Comparison of ENCODE assay signal across 13 cellular contexts in the genomic region with DNA sequence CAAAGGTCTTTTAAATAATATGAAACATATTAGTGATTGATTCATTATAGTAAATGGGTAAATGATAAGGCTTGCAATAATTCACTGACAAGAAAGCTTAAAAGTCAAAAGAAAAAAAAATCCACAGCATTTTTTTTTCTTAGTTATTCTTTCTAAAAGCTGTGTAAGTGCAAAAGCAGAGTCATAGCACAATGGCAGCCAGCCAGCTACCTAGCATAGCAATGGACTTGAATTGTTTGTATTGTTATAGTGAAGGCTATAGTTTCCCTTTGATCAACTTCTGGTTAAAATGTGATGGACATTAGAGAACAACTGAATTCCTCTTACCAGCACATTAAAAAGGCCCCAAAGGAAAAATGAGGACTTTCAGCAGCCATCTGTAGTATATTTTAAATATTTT.
DNase-seq lines count a peak whose midpoint lies in the region; ATAC-seq, FAIRE-seq and TF ChIP-seq lines count a peak whose summit lies in the region.
"Had no signal": no experiment of that assay in that cellular context is flagged by ENCODE, and none has a peak within 500 bp of the region (broad histone marks: within the 10 kb centered on the region; RNA-seq: fewer than 3 reads in every experiment).

No MANE protein-coding gene starts in this region.

- no peak for TF ChIP-seq POLR2A in endothelial cell of umbilical vein (IDR thresholded peaks at IDR 0.05; ENCODE audit: low read depth, low read length)

- dilution Hi-C loops in endothelial cell of umbilical vein (cut with MboI; ENCODE audit: extremely low pct_ligation_motif_present, low sequenced_read_pairs) = no loop called here

- intact Hi-C loops in endothelial cell of umbilical vein (cut with micrococcal nuclease) = no loop called here

- POLR2A ChIA-PET in endothelial cell of umbilical vein (lab: Charles Lee) = no interaction called here

- no peak for TF ChIP-seq EP300 in Ishikawa (IDR thresholded peaks at IDR 0.05; ENCODE audit: borderline replicate concordance)

- no peak overlapping the region for H3K27ac ChIP-seq in endothelial cell of umbilical vein (ENCODE audit: insufficient read depth, low read depth, low read length)

- no TSS peak for BruUV-seq in endothelial cell of umbilical vein (replicated peaks; lab: Mats Ljungman, UMichigan)

- no peak overlapping the region for H3K4me2 ChIP-seq in endothelial cell of umbilical vein (ENCODE audit: insufficient read depth, low read length)

- H3K36me3 ChIP-seq in endothelial cell of umbilical vein (ENCODE audit: control insufficient read depth in 2 of 2, extremely low read depth in 1 of 2, insufficient read depth in 2 of 2, low read length in 2 of 2) = peaks cover 0 to 3% of the 10 kb centered on the region in 2 experiments

- no peak for ATAC-seq in GM18861 (IDR thresholded peaks at IDR 0.05; ENCODE audit: unreplicated experiment)
- no peak for ATAC-seq in GM19463 (IDR thresholded peaks at IDR 0.05; ENCODE audit: unreplicated experiment)
- ATAC-seq: esophagus mucosa; stimulated activated naive B cell treated with anti-CD40 and anti-IgM and Interleukin-4, amounts not matched to agents 10 μg/mL and 1 μg/mL and 100 μg/mL, for 72 hours had no signal

- H3K4me3 ChIP-seq in endothelial cell of umbilical vein (replicated peaks in 1 of 3; ENCODE audit: insufficient read depth in 1 of 3, low read depth in 1 of 3, low read length in 3 of 3) = no peak overlapping the region

- peak; percentile 46 for DNase-seq in Ammon's horn (ENCODE audit: low spot score)
- peak; percentile 89 for DNase-seq in endothelial cell of umbilical vein (ENCODE audit: low read depth, low spot score)
- peak; percentile 53 for DNase-seq in myocyte (ENCODE audit: low read depth)
- no peak for DNase-seq in NCI-H2081 (lab: John Stamatoyannopoulos, UW)
- no peak for DNase-seq in 8988T
- DNase-seq: activated CD4-positive, alpha-beta T cell treated with anti-CD3 and anti-CD28 coated beads, Interleukin-2, amount 50 U/mL, for 1 hour; activated naive CD4-positive, alpha-beta T cell; NCI-H2029; stimulated activated naive B cell treated with anti-CD40 and anti-IgM and Interleukin-4, amounts not matched to agents 10 μg/mL and 1 μg/mL and 100 μg/mL, for 72 hours had no signal

- H2AFZ ChIP-seq in endothelial cell of umbilical vein (ENCODE audit: low read depth, low read length) = no peak overlapping the region

- no peak for TF ChIP-seq CTCF in endothelial cell of umbilical vein (IDR thresholded peaks at IDR 0.05; ENCODE audit: extremely low read depth in 1 of 2, insufficient read depth in 1 of 2, low read depth in 1 of 2, low read length in 2 of 2)

- no peaks in the 10 kb centered on the region for H3K27me3 ChIP-seq in endothelial cell of umbilical vein (ENCODE audit: control insufficient read depth in 2 of 2, insufficient read depth in 2 of 2, low read length in 2 of 2)

- CTCF ChIA-PET in endothelial cell of umbilical vein (lab: Charles Lee) = interaction anchor here (0.9 to 1.7 kb wide), 5 partner anchors 9 to 59 kb away, joined by 3 to 6 read pairs (median 4); no protein-coding TSS in a partner anchor

- H3K9me3 ChIP-seq in endothelial cell of umbilical vein (replicated peaks; ENCODE audit: control insufficient read depth, insufficient read depth, low read length) = no peaks in the 10 kb centered on the region

- TF ChIP-seq RAD21 in Ishikawa (IDR thresholded peaks at IDR 0.05; ENCODE audit: low read depth) = no peak

- no peaks in the 10 kb centered on the region for H4K20me1 ChIP-seq in endothelial cell of umbilical vein (replicated peaks; ENCODE audit: control insufficient read depth, extremely low read depth, insufficient read depth, low read length)

- H3K79me2 ChIP-seq in endothelial cell of umbilical vein (ENCODE audit: control insufficient read depth, insufficient read depth, low read length) = peaks cover 7% of the 10 kb centered on the region

- H3K9ac ChIP-seq in endothelial cell of umbilical vein (replicated peaks; ENCODE audit: extremely low read depth, insufficient read depth, low read length) = no peak overlapping the region

- FAIRE-seq in endothelial cell of umbilical vein (lab: Jason Lieb, UNC) = peak; percentile 58

- H3K9me1 ChIP-seq in endothelial cell of umbilical vein (replicated peaks; ENCODE audit: control insufficient read depth, extremely low read depth, insufficient read depth, low read length) = no peaks in the 10 kb centered on the region

- peaks cover 6% of the 10 kb centered on the region for H3K4me1 ChIP-seq in endothelial cell of umbilical vein (ENCODE audit: control insufficient read depth, extremely low read depth, insufficient read depth, low read length)

TF ChIP-seq in Ishikawa, 13 proteins besides CTCF, POLR2A, EP300 and RAD21:
- TF ChIP-seq NFIC (IDR thresholded peaks at IDR 0.05) = peak; percentile 33; the same call in 1 of the 2 replicates
- no peak for TF ChIP-seq TEAD4 (IDR thresholded peaks at IDR 0.05)

TF ChIP-seq in endothelial cell of umbilical vein, 7 proteins besides CTCF, POLR2A, EP300 and RAD21:
- TF ChIP-seq EZH2 (IDR thresholded peaks at IDR 0.05; ENCODE audit: borderline replicate concordance, low read depth, low read length, severe bottlenecking) (no peak), POLR2AphosphoS5 (IDR thresholded peaks at IDR 0.05; ENCODE audit: insufficient read depth, low read depth, low read length) (no peak), GATA2 (IDR thresholded peaks at IDR 0.05; ENCODE audit: insufficient read depth, insufficient read length, low read depth, low read length) (no peak), MYC (IDR thresholded peaks at IDR 0.05; ENCODE audit: low read depth, low read length) (no peak), MAX (IDR thresholded peaks at IDR 0.05; ENCODE audit: insufficient read depth, insufficient read length) (no peak), JUN (IDR thresholded peaks at IDR 0.05; ENCODE audit: borderline replicate concordance, insufficient read depth, insufficient read length, low read depth) (no peak), FOS (IDR thresholded peaks at IDR 0.05; ENCODE audit: borderline replicate concordance, insufficient read depth, low read length) (no peak)

Comparison
In these comparisons a context has a peak if more than half of its experiments do, and no peak if none do; other contexts are left out.
1. DNase-seq: peak in Ammon's horn (single experiment), endothelial cell of umbilical vein (single experiment) and myocyte (single experiment); none in NCI-H2081 (0 of 2) and 8988T (single experiment).